ENCODE assay signal across 8 cellular contexts in genomic region chr1:9302745-9303524, GRCh38. TPM values are rescaled to one million over a fixed set of nuclear protein-coding genes. Genes with fewer than 3 reads are reported as not detected.
DNase-seq lines count a peak whose midpoint lies in the region; ATAC-seq, FAIRE-seq and TF ChIP-seq lines count a peak whose summit lies in the region.

No MANE protein-coding gene starts in this region.

- no peaks in the 10 kb centered on the region for H3K27me3 ChIP-seq in keratinocyte (ENCODE audit: control insufficient read depth, extremely low read depth, insufficient read depth, low read length)
- H3K27me3 ChIP-seq in upper lobe of left lung = no peaks in the 10 kb centered on the region

- H3K9ac ChIP-seq in keratinocyte (ENCODE audit: control insufficient read depth, extremely low read depth, insufficient read depth, low read length) = peak overlapping the region; percentile 42

- DNase-seq in HTR-8/SVneo (ENCODE audit: insufficient read length, low spot score) (peak; percentile 67), astrocyte of the hippocampus (ENCODE audit: low read depth, low spot score) (peak; percentile 96), keratinocyte (ENCODE audit: low read depth, low spot score) (no peak), upper lobe of left lung (peak in 1 of 2 donors; percentile 85), NCI-H69 (lab: John Stamatoyannopoulos, UW) (no peak), midbrain (lab: John Stamatoyannopoulos, UW) (no peak), putamen (ENCODE audit: low spot score) (no peak)

- H3K4me2 ChIP-seq in keratinocyte (ENCODE audit: control insufficient read depth, extremely low read depth, insufficient read depth, low read depth, low read length) = peak overlapping the region; percentile 65

- H3K4me3 ChIP-seq in keratinocyte (ENCODE audit: control insufficient read depth in 2 of 3, extremely low read depth in 1 of 3, insufficient read depth in 2 of 3, low read depth in 1 of 3, low read length in 3 of 3) = peak overlapping the region in 1 of 3 experiments; percentile 27
- H3K4me3 ChIP-seq in upper lobe of left lung = no peak overlapping the region

- FAIRE-seq in HTR-8/SVneo (lab: Jason Lieb, UNC) (no peak), keratinocyte (lab: Jason Lieb, UNC) (peak; percentile 69)

- H2AFZ ChIP-seq in keratinocyte (ENCODE audit: control insufficient read depth, low read length) = no peak overlapping the region

- TF ChIP-seq POLR2A in upper lobe of left lung (IDR thresholded peaks at IDR 0.05) = no peak

- peaks cover 80% of the 10 kb centered on the region for H3K79me2 ChIP-seq in keratinocyte (ENCODE audit: control insufficient read depth, insufficient read depth, low read length)

- dilution Hi-C loops in keratinocyte (cut with MboI; ENCODE audit: extremely low pct_ligation_motif_present, low sequenced_read_pairs) = no loop called here

- peaks cover 8% of the 10 kb centered on the region for H4K20me1 ChIP-seq in keratinocyte (ENCODE audit: control insufficient read depth, extremely low read depth, insufficient read depth, low read length)

- H3K9me3 ChIP-seq in keratinocyte (ENCODE audit: control insufficient read depth, low read depth, low read length) (no peaks in the 10 kb centered on the region), upper lobe of left lung (no peaks in the 10 kb centered on the region)

- peaks cover 38% of the 10 kb centered on the region for H3K4me1 ChIP-seq in keratinocyte (ENCODE audit: control insufficient read depth, extremely low read depth, insufficient read depth, low read length)
- H3K4me1 ChIP-seq in upper lobe of left lung = peaks cover 24 to 63% (median 42%) of the 10 kb centered on the region in 4 donors

- 54 to 57% methylated on average over 9 of the region's 9 CpGs for WGBS in upper lobe of left lung, 2 donors

- TF ChIP-seq EP300 in upper lobe of left lung (IDR thresholded peaks at IDR 0.05) = peak in 2 of 4 donors; percentile 30 to 92

- peaks cover 6% of the 10 kb centered on the region for H3K9me1 ChIP-seq in keratinocyte (ENCODE audit: control insufficient read depth, extremely low read depth, insufficient read depth, low read length)

- no peak for TF ChIP-seq CTCF in keratinocyte (optimal IDR thresholded peaks at IDR 0.05 in 1 of 3, IDR thresholded peaks at IDR 0.05 in 1 of 3, conservative IDR thresholded peaks at IDR 0.05 in 1 of 3; ENCODE audit: extremely low read depth in 1 of 3, insufficient read depth in 2 of 3, low read length in 3 of 3)
- peak in 2 of 6 experiments; percentile 8 to 9 for TF ChIP-seq CTCF in upper lobe of left lung (IDR thresholded peaks at IDR 0.05)

- H3K36me3 ChIP-seq in keratinocyte (ENCODE audit: control insufficient read depth in 2 of 2, extremely low read depth in 1 of 2, insufficient read depth in 2 of 2, low read length in 2 of 2) = peaks cover 8 to 16% of the 10 kb centered on the region in 2 experiments
- no peaks in the 10 kb centered on the region for H3K36me3 ChIP-seq in upper lobe of left lung

- H3K27ac ChIP-seq in keratinocyte (ENCODE audit: control insufficient read depth, insufficient read depth, low read length) = peak overlapping the region; percentile 73
- peak overlapping the region; percentile 76 to 87 (median 82) for H3K27ac ChIP-seq in upper lobe of left lung

- ATAC-seq in upper lobe of left lung (ENCODE audit: low FRiP score in 2 of 2) = peak; percentile 75 to 89
- ATAC-seq in GM21381 (IDR thresholded peaks at IDR 0.05; ENCODE audit: unreplicated experiment) = no peak

RNA-seq across cellular contexts. Expression of gene SPSB1, which starts 10.2 kb away (rescaled TPM):
- 16.9 to 43.2 TPM (median 19.8 TPM) in 3 replicates for polyA plus RNA-seq in keratinocyte
- polyA plus RNA-seq in keratinocyte (2011; ENCODE audit: low read depth) = 19.8 TPM
- 12.1 and 17.8 TPM in 2 replicates for polyA plus RNA-seq in keratinocyte (2011; cell fraction: cytosol; rRNA removed)
- 19.7 and 26.5 TPM in 2 replicates for polyA plus RNA-seq in keratinocyte (2011; cell fraction: nucleus; rRNA removed)
- polyA plus RNA-seq in keratinocyte (2012; ENCODE audit: low replicate concordance) = 18.5 and 23.4 TPM in 2 replicates
- 14.3 to 41.7 TPM (median 16.8 TPM) in 3 replicates for polyA minus RNA-seq in keratinocyte
- 18.4 TPM for polyA minus RNA-seq in keratinocyte (2011; cell fraction: cytosol; rRNA and poly(A)+ RNA removed)
- polyA minus RNA-seq in keratinocyte (2011; cell fraction: nucleus; rRNA and poly(A)+ RNA removed) = 19.2 and 24.3 TPM in 2 replicates
- 10 to 100 TPM; 21.0 to 49.1 (median 30.3) TPM for total RNA-seq in upper lobe of left lung

Comparison
In these comparisons a context has a peak if more than half of its experiments do, and no peak if none do; other contexts are left out.
1. DNase-seq: peak in HTR-8/SVneo (single experiment) and astrocyte of the hippocampus (single experiment); none in keratinocyte (single experiment), NCI-H69 (single experiment), midbrain (single experiment) and putamen (single experiment).